ENCODE assay signal across 8 cellular contexts in genomic region chr16:27748868-27749546, GRCh38.
DNase-seq lines count a peak whose midpoint lies in the region; ATAC-seq and TF ChIP-seq lines count a peak whose summit lies in the region.

No MANE protein-coding gene starts in this region.

- H3K27me3 ChIP-seq in RWPE2 (ENCODE audit: insufficient read depth, poor library complexity, severe bottlenecking) = no peaks in the 10 kb centered on the region

- POLR2A ChIA-PET in HEK293T (lab: Yijun Ruan, JAX) = no interaction called here

- no peaks in the 10 kb centered on the region for H3K9me3 ChIP-seq in RWPE2 (ENCODE audit: severe bottlenecking)

- no peak overlapping the region for H3K4me3 ChIP-seq in RWPE2 (ENCODE audit: severe bottlenecking)

- ATAC-seq in RWPE2 (ENCODE audit: low read depth) = peak; percentile 88
- ATAC-seq in HG02763 (IDR thresholded peaks at IDR 0.05; ENCODE audit: unreplicated experiment) = no peak

- peaks cover 7% of the 10 kb centered on the region for H3K4me1 ChIP-seq in RWPE2 (ENCODE audit: insufficient read depth, poor library complexity, severe bottlenecking)

- DNase-seq in DMS153 (lab: John Stamatoyannopoulos, UW) (peak; percentile 26), HEK293T (ENCODE audit: extremely low spot score) (peak; percentile 67), RWPE2 (ENCODE audit: low spot score) (no peak), cerebellar cortex (ENCODE audit: low spot score) (peak; percentile 38), medulla oblongata (ENCODE audit: extremely low spot score) (peak; percentile 76), NCI-H2029 treated with DMSO at 0.1 percent for 48 hours (lab: John Stamatoyannopoulos, UW) (no peak), NCI-H446 treated with DMSO at 0.1 percent for 48 hours (lab: John Stamatoyannopoulos, UW) (no peak)

- CTCF ChIA-PET in HEK293T (lab: Yijun Ruan, JAX) = interaction anchor here (0.6 kb wide), 1 partner anchor 14 kb away, joined by 6 read pairs; no protein-coding TSS in a partner anchor

- TF ChIP-seq CTCF in RWPE2 (IDR thresholded peaks at IDR 0.05; ENCODE audit: poor library complexity, severe bottlenecking) = no peak

- H3K36me3 ChIP-seq in RWPE2 (ENCODE audit: low read depth) = no peaks in the 10 kb centered on the region

- H3K27ac ChIP-seq in RWPE2 (ENCODE audit: poor library complexity, severe bottlenecking) = no peak overlapping the region

TF ChIP-seq in HEK293T, 16 proteins besides CTCF, POLR2A, EP300 and RAD21:
- TF ChIP-seq BHLHE40 (IDR thresholded peaks at IDR 0.05; ENCODE audit: borderline replicate concordance) (no peak), HDGF (IDR thresholded peaks at IDR 0.05; ENCODE audit: borderline replicate concordance) (no peak), SP1 (IDR thresholded peaks at IDR 0.05) (no peak), NFRKB (IDR thresholded peaks at IDR 0.05) (no peak), L3MBTL2 (conservative IDR thresholded peaks at IDR 0.05) (no peak), SUZ12 (IDR thresholded peaks at IDR 0.05) (no peak), FOXM1 (IDR thresholded peaks at IDR 0.05; ENCODE audit: borderline replicate concordance) (no peak), FOXA1 (IDR thresholded peaks at IDR 0.05) (no peak), CTBP1 (IDR thresholded peaks at IDR 0.05; ENCODE audit: borderline replicate concordance) (no peak), ZNF384 (IDR thresholded peaks at IDR 0.05) (no peak), FOXK2 (IDR thresholded peaks at IDR 0.05) (no peak), ELF4 (IDR thresholded peaks at IDR 0.05) (no peak), PKNOX1 (IDR thresholded peaks at IDR 0.05) (no peak), ARNT (IDR thresholded peaks at IDR 0.05) (no peak), TARDBP (IDR thresholded peaks at IDR 0.05) (no peak), LEF1 (IDR thresholded peaks at IDR 0.05; ENCODE audit: borderline replicate concordance) (no peak)

Comparison
In these comparisons a context has a peak if more than half of its experiments do, and no peak if none do; other contexts are left out.
1. DNase-seq: peak in DMS153 (single experiment), HEK293T (single experiment), cerebellar cortex (single experiment) and medulla oblongata (single experiment); none in RWPE2 (single experiment), NCI-H2029 treated with DMSO at 0.1 percent for 48 hours (single experiment) and NCI-H446 treated with DMSO at 0.1 percent for 48 hours (single experiment).